Comparison of ENCODE assay signal across 10 cellular contexts in the genomic region with DNA sequence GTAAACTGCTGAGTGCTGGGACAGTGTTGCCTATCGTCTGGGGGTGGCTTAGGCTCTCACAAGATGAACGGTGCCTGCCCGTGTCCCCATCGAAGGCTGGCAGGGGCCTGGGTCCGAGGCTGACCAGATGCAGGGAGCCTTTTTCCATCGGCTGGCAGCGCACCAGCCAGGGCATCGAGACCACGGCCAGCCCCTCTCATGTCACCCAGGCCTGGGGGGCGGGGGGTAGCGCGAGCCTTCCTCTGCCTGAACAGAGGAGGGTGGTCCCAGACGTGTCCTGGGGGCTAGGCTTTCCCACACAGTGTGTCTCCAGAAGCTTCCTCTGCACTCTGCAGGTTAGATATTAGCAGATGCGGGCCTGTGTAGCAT. TPM values are rescaled to one million over a fixed set of nuclear protein-coding genes. Genes with fewer than 3 reads are reported as not detected.
A peak's percentile ranks its signal among the peaks of the same experiment; 100 is the strongest.
DNase-seq lines count a peak whose midpoint lies in the region; ATAC-seq and TF ChIP-seq lines count a peak whose summit lies in the region.
"Had no signal": no experiment of that assay in that cellular context is flagged by ENCODE, and none has a peak within 500 bp of the region (broad histone marks: within the 10 kb centered on the region; RNA-seq: fewer than 3 reads in every experiment).

No MANE protein-coding gene starts in this region.

- ATAC-seq in RWPE2 (ENCODE audit: low read depth) (no peak), left ventricle myocardium superior (peak; percentile 17), HG03196 (IDR thresholded peaks at IDR 0.05; ENCODE audit: unreplicated experiment) (no peak)

- H3K27me3 ChIP-seq in RWPE2 (ENCODE audit: insufficient read depth, poor library complexity, severe bottlenecking) = no peaks in the 10 kb centered on the region
- H3K27me3 ChIP-seq in stomach smooth muscle (ENCODE audit: control insufficient read depth in 1 of 2, insufficient read depth in 2 of 2, low read length in 2 of 2) = peaks cover 0 to 3% of the 10 kb centered on the region in 2 donors

- no peak for TF ChIP-seq CTCF in RWPE2 (IDR thresholded peaks at IDR 0.05; ENCODE audit: poor library complexity, severe bottlenecking)

- no peak overlapping the region for H3K4me3 ChIP-seq in RWPE2 (ENCODE audit: severe bottlenecking)
- peak overlapping the region in 1 of 2 donors; percentile 29 for H3K4me3 ChIP-seq in stomach smooth muscle (ENCODE audit: low read length in 2 of 2)

- H3K9me3 ChIP-seq in RWPE2 (ENCODE audit: severe bottlenecking) = no peaks in the 10 kb centered on the region
- peaks cover 0 to 8% of the 10 kb centered on the region in 2 donors for H3K9me3 ChIP-seq in stomach smooth muscle (ENCODE audit: control insufficient read depth in 2 of 2, low read length in 2 of 2)

- H3K27ac ChIP-seq in RWPE2 (ENCODE audit: poor library complexity, severe bottlenecking) = no peak overlapping the region
- H3K27ac ChIP-seq in stomach smooth muscle (ENCODE audit: low read length) = peak overlapping the region; percentile 11
- H3K27ac ChIP-seq: 22Rv1 had no signal

- intact Hi-C loops in left ventricle myocardium superior (cut with micrococcal nuclease) = no loop called here

- H3K4me1 ChIP-seq in RWPE2 (ENCODE audit: insufficient read depth, poor library complexity, severe bottlenecking) (no peaks in the 10 kb centered on the region), stomach smooth muscle (ENCODE audit: control insufficient read depth, insufficient read depth, low read length) (no peaks in the 10 kb centered on the region)

- H3K36me3 ChIP-seq in RWPE2 (ENCODE audit: low read depth) = no peaks in the 10 kb centered on the region
- H3K36me3 ChIP-seq in stomach smooth muscle (ENCODE audit: control insufficient read depth in 2 of 2, insufficient read depth in 2 of 2, low read length in 2 of 2) = no peaks in the 10 kb centered on the region

- DNase-seq in NK-92 treated with Interleukin-12 subunit alpha and Interleukin-12 subunit beta, amount 100 ng/mL, for 24 hours (lab: John Stamatoyannopoulos, UW) = peak; percentile 50
- DNase-seq in NK-92 (lab: John Stamatoyannopoulos, UW; ENCODE audit: unreplicated experiment) (no peak), RWPE2 (ENCODE audit: low spot score) (peak; percentile 36), left ventricle myocardium superior (no peak), medulla oblongata (ENCODE audit: extremely low spot score) (no peak), amygdala (lab: John Stamatoyannopoulos, UW) (no peak)
- DNase-seq: NCI-H510A treated with DMSO at 0.1 percent for 48 hours had no signal

- peak overlapping the region in 1 of 2 donors; percentile 28 for H3K9ac ChIP-seq in stomach smooth muscle (ENCODE audit: low read length in 2 of 2)

RNA-seq across cellular contexts. Expression of a gene that starts 17.3 kb away (rescaled TPM):
- total RNA-seq in left ventricle myocardium superior = 3.2 TPM

Comparison
In these comparisons a context has a peak if more than half of its experiments do, and no peak if none do; other contexts are left out.
1. DNase-seq: peak in NK-92 treated with Interleukin-12 subunit alpha and Interleukin-12 subunit beta, amount 100 ng/mL, for 24 hours (single experiment) and RWPE2 (single experiment); none in NK-92 (single experiment), left ventricle myocardium superior (single experiment), medulla oblongata (single experiment) and amygdala (0 of 56).